Comparison of ENCODE assay signal across 15 cellular contexts in the genomic region with DNA sequence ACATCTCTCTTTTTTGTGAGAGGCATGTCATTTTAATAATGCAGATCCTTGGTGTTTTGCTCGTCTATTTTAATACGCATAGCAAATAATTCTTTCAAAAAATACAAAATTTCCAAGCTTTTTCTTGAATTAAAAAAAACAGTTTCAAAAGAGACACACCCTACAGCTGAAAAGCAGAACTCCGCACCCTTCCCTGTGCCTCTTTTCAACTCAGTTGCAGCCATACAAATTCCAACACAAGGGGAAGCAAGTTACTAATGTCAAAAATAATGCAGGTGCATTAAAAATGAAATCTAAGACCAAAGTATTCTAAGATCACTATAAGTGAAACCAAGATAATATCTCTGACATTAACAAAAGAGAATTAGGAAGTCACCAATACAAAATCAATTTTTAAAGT.
DNase-seq lines count a peak whose midpoint lies in the region; ATAC-seq and TF ChIP-seq lines count a peak whose summit lies in the region.
"Had no signal": no experiment of that assay in that cellular context is flagged by ENCODE, and none has a peak within 500 bp of the region (broad histone marks: within the 10 kb centered on the region; RNA-seq: fewer than 3 reads in every experiment).

No MANE protein-coding gene starts in this region.

- H3K27me3 Mint-ChIP-seq in stimulated activated naive CD8-positive, alpha-beta T cell treated with anti-CD3 and anti-CD28 coated beads, Interleukin-15, Interleukin-2, amounts not matched to agents 100 ng/mL and 50 ng/mL, for 24 hours: no peaks in the 10 kb centered on the region
- no peaks in the 10 kb centered on the region for H3K27me3 Mint-ChIP-seq in naive B cell
- no peaks in the 10 kb centered on the region for H3K27me3 Mint-ChIP-seq in WTC11 (ENCODE audit: low read depth)

- no peak for DNase-seq in stimulated activated naive CD8-positive, alpha-beta T cell treated with anti-CD3 and anti-CD28 coated beads, Interleukin-15, Interleukin-2, amounts not matched to agents 100 U/mL and 50 U/mL, for 24 hours
- DNase-seq in naive B cell (no peak), foreskin keratinocyte (no peak), HK-2 (ENCODE audit: unreplicated experiment) (no peak), DMS79 treated with DMSO at 0.1 percent for 48 hours (lab: John Stamatoyannopoulos, UW) (no peak), WTC11 (ENCODE audit: low spot score) (no peak)
- DNase-seq: C1 segment of cervical spinal cord, hippocampal formation, NCI-H1694 treated with DMSO at 0.1 percent for 48 hours, NCI-H748 treated with DMSO at 0.1 percent for 48 hours, WERI-Rb-1 had no signal

- no peak overlapping the region for H3K27ac ChIP-seq in duodenal mucosa (ENCODE audit: low read depth, low read length)
- no peak overlapping the region for H3K27ac ChIP-seq in foreskin keratinocyte
- H3K27ac ChIP-seq: SJSA1, WERI-Rb-1 had no signal

- POLR2A ChIA-PET in WTC11 (lab: Charles Lee): interaction anchor here (0.7 kb wide), 1 partner anchor 9 kb away, joined by 4 read pairs; no protein-coding TSS in a partner anchor

- no peak for TF ChIP-seq CTCF in foreskin keratinocyte (conservative IDR thresholded peaks at IDR 0.05)
- no peak for TF ChIP-seq CTCF in WTC11 (IDR thresholded peaks at IDR 0.05)

- peaks cover 29% of the 10 kb centered on the region for H3K4me1 Mint-ChIP-seq in stimulated activated naive CD8-positive, alpha-beta T cell treated with anti-CD3 and anti-CD28 coated beads, Interleukin-15, Interleukin-2, amounts not matched to agents 100 ng/mL and 50 ng/mL, for 24 hours (ENCODE audit: low read depth)
- peaks cover 18 to 25% (median 21%) of the 10 kb centered on the region in 3 donors for H3K4me1 Mint-ChIP-seq in naive B cell
- H3K4me1 Mint-ChIP-seq in WTC11: no peaks in the 10 kb centered on the region

- ATAC-seq in stimulated activated naive CD8-positive, alpha-beta T cell treated with anti-CD3 and anti-CD28 coated beads, Interleukin-15, Interleukin-2, amounts not matched to agents 100 U/mL and 50 U/mL, for 24 hours: no peak
- ATAC-seq in naive B cell (ENCODE audit: low read depth in 2 of 2) (no peak), foreskin keratinocyte (no peak), WTC11 (no peak)
- ATAC-seq: K562 had no signal

- H3K4me3 Mint-ChIP-seq in stimulated activated naive CD8-positive, alpha-beta T cell treated with anti-CD3 and anti-CD28 coated beads, Interleukin-15, Interleukin-2, amounts not matched to agents 100 ng/mL and 50 ng/mL, for 24 hours: peak overlapping the region; percentile 74
- H3K4me3 Mint-ChIP-seq in naive B cell: peak overlapping the region in 7 of 8 donors; percentile 39 to 83 (median 71)
- no peak overlapping the region for H3K4me3 Mint-ChIP-seq in WTC11

- no peak overlapping the region for H3K27ac Mint-ChIP-seq in stimulated activated naive CD8-positive, alpha-beta T cell treated with anti-CD3 and anti-CD28 coated beads, Interleukin-15, Interleukin-2, amounts not matched to agents 100 ng/mL and 50 ng/mL, for 24 hours
- H3K27ac Mint-ChIP-seq in naive B cell: peak overlapping the region in 3 of 6 donors; percentile 44 to 88 (median 66)
- no peak overlapping the region for H3K27ac Mint-ChIP-seq in WTC11

- no peaks in the 10 kb centered on the region for H3K9me3 ChIP-seq in duodenal mucosa (ENCODE audit: control insufficient read depth in 1 of 2, low read length in 2 of 2)
- H3K9me3 ChIP-seq: SJSA1 had no signal

- CTCF ChIA-PET in WTC11 (lab: Charles Lee): interaction anchor here (1.2 kb wide), 1 partner anchor 656 kb away, joined by 4 read pairs; no protein-coding TSS in a partner anchor

- no peaks in the 10 kb centered on the region for H3K36me3 Mint-ChIP-seq in stimulated activated naive CD8-positive, alpha-beta T cell treated with anti-CD3 and anti-CD28 coated beads, Interleukin-15, Interleukin-2, amounts not matched to agents 100 ng/mL and 50 ng/mL, for 24 hours (ENCODE audit: low read depth)
- peaks cover 13 to 22% of the 10 kb centered on the region in 2 donors for H3K36me3 Mint-ChIP-seq in naive B cell
- no peaks in the 10 kb centered on the region for H3K36me3 Mint-ChIP-seq in WTC11

- no peaks in the 10 kb centered on the region for H3K9me3 Mint-ChIP-seq in stimulated activated naive CD8-positive, alpha-beta T cell treated with anti-CD3 and anti-CD28 coated beads, Interleukin-15, Interleukin-2, amounts not matched to agents 100 ng/mL and 50 ng/mL, for 24 hours
- H3K9me3 Mint-ChIP-seq in naive B cell: peaks cover 0 to 7% (median 2%) of the 10 kb centered on the region in 7 donors
- H3K9me3 Mint-ChIP-seq in WTC11: peaks cover 5% of the 10 kb centered on the region; the same call in 1 of the 2 replicates

- H3K4me1 ChIP-seq in duodenal mucosa (ENCODE audit: control insufficient read depth in 1 of 2, insufficient read depth in 2 of 2, low read length in 2 of 2) (peaks cover 4 to 10% of the 10 kb centered on the region in 2 donors), foreskin keratinocyte (no peaks in the 10 kb centered on the region)
- H3K4me1 ChIP-seq: SJSA1 had no signal

- H3K9ac ChIP-seq in duodenal mucosa (ENCODE audit: low read depth in 1 of 2, low read length in 2 of 2): no peak overlapping the region

- H3K36me3 ChIP-seq in duodenal mucosa (ENCODE audit: control insufficient read depth in 1 of 2, insufficient read depth in 2 of 2, low read length in 2 of 2): no peaks in the 10 kb centered on the region
- H3K36me3 ChIP-seq: SJSA1, WERI-Rb-1 had no signal

- H3K27me3 ChIP-seq in duodenal mucosa (ENCODE audit: control insufficient read depth in 1 of 2, insufficient read depth in 2 of 2, low read length in 2 of 2) (no peaks in the 10 kb centered on the region), foreskin keratinocyte (no peaks in the 10 kb centered on the region)

- peak overlapping the region; percentile 40 to 55 for H3K4me3 ChIP-seq in duodenal mucosa (ENCODE audit: low read depth in 1 of 2, low read length in 2 of 2)
- H3K4me3 ChIP-seq: K562, SJSA1 had no signal

TF ChIP-seq in WTC11, 78 proteins besides CTCF, POLR2A, EP300 and RAD21 (continues in another document):
- TF ChIP-seq IRF2 (CRISPR knock-in tag; IDR thresholded peaks at IDR 0.05; ENCODE audit: borderline replicate concordance, low read depth) (no peak), RORB (CRISPR knock-in tag; IDR thresholded peaks at IDR 0.05) (no peak), ZNF396 (CRISPR knock-in tag; IDR thresholded peaks at IDR 0.05; ENCODE audit: borderline replicate concordance) (no peak), ZNF512 (CRISPR knock-in tag; IDR thresholded peaks at IDR 0.05; ENCODE audit: borderline replicate concordance) (no peak), FOXP4 (CRISPR knock-in tag; IDR thresholded peaks at IDR 0.05) (no peak), SMAD4 (CRISPR knock-in tag; IDR thresholded peaks at IDR 0.05) (no peak), FOXK1 (CRISPR knock-in tag; IDR thresholded peaks at IDR 0.05) (no peak), NR2C2 (CRISPR knock-in tag; IDR thresholded peaks at IDR 0.05) (no peak), ZNF219 (CRISPR knock-in tag; IDR thresholded peaks at IDR 0.05; ENCODE audit: borderline replicate concordance) (no peak), CREB1 (CRISPR knock-in tag; IDR thresholded peaks at IDR 0.05) (no peak), SMAD3 (CRISPR knock-in tag; IDR thresholded peaks at IDR 0.05; ENCODE audit: borderline replicate concordance) (no peak), GABPB1 (CRISPR knock-in tag; IDR thresholded peaks at IDR 0.05) (no peak)
- TF ChIP-seq, protein P1, sequence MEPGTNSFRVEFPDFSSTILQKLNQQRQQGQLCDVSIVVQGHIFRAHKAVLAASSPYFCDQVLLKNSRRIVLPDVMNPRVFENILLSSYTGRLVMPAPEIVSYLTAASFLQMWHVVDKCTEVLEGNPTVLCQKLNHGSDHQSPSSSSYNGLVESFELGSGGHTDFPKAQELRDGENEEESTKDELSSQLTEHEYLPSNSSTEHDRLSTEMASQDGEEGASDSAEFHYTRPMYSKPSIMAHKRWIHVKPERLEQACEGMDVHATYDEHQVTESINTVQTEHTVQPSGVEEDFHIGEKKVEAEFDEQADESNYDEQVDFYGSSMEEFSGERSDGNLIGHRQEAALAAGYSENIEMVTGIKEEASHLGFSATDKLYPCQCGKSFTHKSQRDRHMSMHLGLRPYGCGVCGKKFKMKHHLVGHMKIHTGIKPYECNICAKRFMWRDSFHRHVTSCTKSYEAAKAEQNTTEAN (CRISPR knock-in tag; IDR thresholded peaks at IDR 0.05): no peak
- TF ChIP-seq, protein P2, sequence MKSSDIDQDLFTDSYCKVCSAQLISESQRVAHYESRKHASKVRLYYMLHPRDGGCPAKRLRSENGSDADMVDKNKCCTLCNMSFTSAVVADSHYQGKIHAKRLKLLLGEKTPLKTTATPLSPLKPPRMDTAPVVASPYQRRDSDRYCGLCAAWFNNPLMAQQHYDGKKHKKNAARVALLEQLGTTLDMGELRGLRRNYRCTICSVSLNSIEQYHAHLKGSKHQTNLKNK (CRISPR knock-in tag; IDR thresholded peaks at IDR 0.05): no peak
